15 cellular contexts compared by ENCODE assay signal in the genomic region with DNA sequence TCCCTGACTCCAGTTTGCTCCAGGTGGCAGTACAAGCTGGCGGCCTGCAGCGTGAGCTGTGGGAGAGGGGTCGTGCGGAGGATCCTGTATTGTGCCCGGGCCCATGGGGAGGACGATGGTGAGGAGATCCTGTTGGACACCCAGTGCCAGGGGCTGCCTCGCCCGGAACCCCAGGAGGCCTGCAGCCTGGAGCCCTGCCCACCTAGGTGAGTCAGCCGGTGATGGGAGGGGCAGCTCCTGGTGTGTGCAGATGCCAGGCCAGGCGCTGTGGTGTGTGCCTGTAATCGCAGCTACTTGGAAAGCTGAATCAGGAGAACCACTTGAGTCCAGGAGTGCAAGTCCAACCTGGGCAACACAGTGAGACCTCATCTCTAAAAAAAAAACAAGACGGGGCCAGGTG. TPM values are rescaled to one million over a fixed set of nuclear protein-coding genes. Genes with fewer than 3 reads are reported as not detected.
DNase-seq lines count a peak whose midpoint lies in the region; FAIRE-seq and TF ChIP-seq lines count a peak whose summit lies in the region.
"Had no signal": no experiment of that assay in that cellular context is flagged by ENCODE, and none has a peak within 500 bp of the region (broad histone marks: within the 10 kb centered on the region; RNA-seq: fewer than 3 reads in every experiment).

No MANE protein-coding gene starts in this region.

- TF ChIP-seq POLR2A in H54 (IDR thresholded peaks at IDR 0.05; ENCODE audit: low read depth, low read length) (no peak), prostate gland (IDR thresholded peaks at IDR 0.05) (no peak)

- no peak overlapping the region for H3K4me3 ChIP-seq in colonic mucosa
- H3K4me3 ChIP-seq in prostate gland: no peak overlapping the region
- H3K4me3 ChIP-seq: gastrocnemius medialis, left ventricle myocardium inferior, skin epidermis had no signal

- H3K4me1 ChIP-seq in colonic mucosa: no peaks in the 10 kb centered on the region
- H3K4me1 ChIP-seq in prostate gland (replicated peaks): no peaks in the 10 kb centered on the region
- H3K4me1 ChIP-seq: gastrocnemius medialis, left ventricle myocardium inferior had no signal

- DNase-seq in H54 (ENCODE audit: insufficient read length, low spot score) (peak; percentile 96), NCI-H2196 treated with DMSO at 0.1 percent for 48 hours (lab: John Stamatoyannopoulos, UW; ENCODE audit: unreplicated experiment) (peak; percentile 61), colonic mucosa (peak; percentile 66), prostate gland (ENCODE audit: low spot score) (peak; percentile 47), superior temporal gyrus (ENCODE audit: extremely low spot score) (no peak), germinal center (ENCODE audit: low spot score) (no peak), SKM-1 treated with dmso at 0.1 percent for 144 hours (lab: John Stamatoyannopoulos, UW; ENCODE audit: unreplicated experiment) (no peak)
- DNase-seq: activated T-cell treated with anti-CD3 and anti-CD28 coated beads, Interleukin-2, amount 50 U/mL, for 4 hours; effector CD8-positive, alpha-beta T cell; gastrocnemius medialis; left ventricle myocardium inferior; NCI-H774; nephron progenitor cell had no signal

- H3K36me3 ChIP-seq in colonic mucosa: no peaks in the 10 kb centered on the region
- no peaks in the 10 kb centered on the region for H3K36me3 ChIP-seq in prostate gland
- H3K36me3 ChIP-seq: gastrocnemius medialis, left ventricle myocardium inferior had no signal

- no peak overlapping the region for H3K27ac ChIP-seq in colonic mucosa
- H3K27ac ChIP-seq in prostate gland: no peak overlapping the region
- H3K27ac ChIP-seq: gastrocnemius medialis, HL-60, left ventricle myocardium inferior, skin epidermis had no signal

- 72% methylated on average over 12 of the region's 12 CpGs for WGBS in prostate gland

- no peak overlapping the region for H3K9ac ChIP-seq in colonic mucosa (ENCODE audit: low read depth in 2 of 2, low read length in 2 of 2)

- H3K27me3 ChIP-seq in colonic mucosa (no peaks in the 10 kb centered on the region), prostate gland (replicated peaks; ENCODE audit: insufficient read depth) (no peaks in the 10 kb centered on the region)
- H3K27me3 ChIP-seq: gastrocnemius medialis had no signal

- H3K9me3 ChIP-seq in colonic mucosa (no peaks in the 10 kb centered on the region), prostate gland (no peaks in the 10 kb centered on the region)
- H3K9me3 ChIP-seq: gastrocnemius medialis, left ventricle myocardium inferior had no signal

- intact Hi-C loops in colonic mucosa (cut with DNase I) (no loop called here), prostate gland (cut with DNase I) (no loop called here)

- TF ChIP-seq CTCF in colonic mucosa (IDR thresholded peaks at IDR 0.05): no peak
- TF ChIP-seq CTCF in prostate gland (IDR thresholded peaks at IDR 0.05): no peak

- FAIRE-seq in H54 (lab: Jason Lieb, UNC): peak; percentile 95

RNA-seq across cellular contexts. Expression of a gene that starts 10.0 kb away (rescaled TPM):
- 10 to 100 TPM; 56.8 to 60.7 TPM for total RNA-seq in colonic mucosa
- total RNA-seq in prostate gland: 10 to 100 TPM; 23.0 to 40.2 TPM

RNA-seq across cellular contexts. Expression of a gene that starts 27.6 kb away (rescaled TPM):
- total RNA-seq in colonic mucosa (1 to 10 TPM; 4.2 TPM), prostate gland (1 to 10 TPM; 2.8 to 8.1 TPM)

RNA-seq across cellular contexts. Expression of a gene that starts 29.1 kb away (rescaled TPM):
- 1 to 10 TPM; 2.4 to 2.8 TPM for total RNA-seq in colonic mucosa
- 1 to 10 TPM in 1 of 2 donors, under 1 TPM in 1; 0.77 to 3.4 TPM for total RNA-seq in prostate gland

RNA-seq across cellular contexts. Expression of a gene that starts 31.9 kb away (rescaled TPM):
- 10 to 100 TPM; 17.3 to 38.6 TPM for total RNA-seq in colonic mucosa
- 10 to 100 TPM; 20.8 to 34.5 TPM for total RNA-seq in prostate gland

Comparison
In these comparisons a context has a peak if more than half of its experiments do, and no peak if none do; other contexts are left out.
1. DNase-seq: peak in H54 (single experiment), NCI-H2196 treated with DMSO at 0.1 percent for 48 hours (single experiment), colonic mucosa (single experiment) and prostate gland (single experiment); none in superior temporal gyrus (single experiment), germinal center (single experiment) and SKM-1 treated with dmso at 0.1 percent for 144 hours (single experiment).